8 cellular contexts compared by ENCODE assay signal in the genomic region with DNA sequence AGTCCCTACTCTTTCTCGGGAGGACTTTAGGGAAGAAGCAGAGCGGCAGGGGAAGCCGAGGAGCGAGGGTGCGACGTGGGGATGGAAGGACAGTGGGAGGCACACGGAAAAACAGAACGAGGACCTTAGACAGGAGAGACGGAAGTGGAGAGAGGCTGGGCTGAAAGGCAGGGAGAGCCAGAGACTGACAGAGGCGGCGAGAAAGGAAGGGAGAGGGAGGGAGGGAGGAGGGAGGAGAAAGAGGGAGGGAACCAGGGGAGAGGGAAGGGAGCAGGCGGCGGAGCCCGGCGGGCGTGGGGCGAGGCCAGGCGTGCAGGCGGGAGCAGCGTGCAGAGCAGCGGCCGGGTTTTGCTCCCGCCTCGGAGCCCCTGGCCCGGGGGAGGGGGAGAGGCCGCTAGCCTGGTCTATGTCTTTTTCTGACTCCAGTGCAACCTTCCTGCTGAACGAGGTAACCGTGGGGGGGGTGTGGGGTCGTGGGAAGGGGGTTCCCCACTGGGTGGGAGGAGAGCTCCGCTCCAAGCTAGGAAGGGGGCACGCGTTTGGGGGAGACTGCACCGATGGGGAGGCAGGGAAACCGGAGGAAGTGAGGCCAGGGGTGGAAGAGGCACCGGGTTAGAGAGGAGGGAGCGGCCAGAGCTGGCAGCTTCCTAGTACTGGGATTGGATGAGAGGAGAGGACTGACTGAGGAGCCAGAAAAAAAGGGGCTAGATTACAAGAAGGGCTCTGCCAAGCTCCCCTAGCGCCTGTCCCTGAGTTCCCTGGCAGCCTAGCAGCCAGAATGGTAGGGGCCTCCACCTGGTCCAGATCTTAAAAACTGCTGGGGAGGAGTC. TPM values are rescaled to one million over a fixed set of nuclear protein-coding genes. Genes with fewer than 3 reads are reported as not detected.
DNase-seq lines count a peak whose midpoint lies in the region; ATAC-seq and TF ChIP-seq lines count a peak whose summit lies in the region.

No MANE protein-coding gene starts in this region.

- H3K79me2 ChIP-seq in hepatocyte, result peaks cover 17% of the 10 kb centered on the region

- peak overlapping the region; percentile 87 for H3K4me3 ChIP-seq in astrocyte of the spinal cord (ENCODE audit: low read depth, low read length)
- peak overlapping the region; percentile 74 for H3K4me3 ChIP-seq in hepatocyte
- H3K4me3 ChIP-seq in psoas muscle, result peak overlapping the region; percentile 87

- H3K4me2 ChIP-seq in hepatocyte, result peak overlapping the region; percentile 100

- no peaks in the 10 kb centered on the region for H4K20me1 ChIP-seq in hepatocyte (ENCODE audit: insufficient read depth, poor library complexity, severe bottlenecking)

- peak; percentile 9 for ATAC-seq in GM21528 (IDR thresholded peaks at IDR 0.05; ENCODE audit: low FRiP score, unreplicated experiment)
- ATAC-seq in psoas muscle, result peak; percentile 61 to 83 (median 77)

- 2% methylated on average over 17 of the region's 37 CpGs for WGBS in hepatocyte (ENCODE audit: low lambda C conversion rate, missing lambda C conversion rate)
- 1 to 2% (median 1%) methylated on average over 35 to 37 of the region's 37 CpGs for WGBS in psoas muscle, 3 donors

- H3K9me2 ChIP-seq in hepatocyte (replicated peaks; ENCODE audit: insufficient read depth), result no peaks in the 10 kb centered on the region

- DNase-seq in DMS153 treated with DMSO at 0.1 percent for 48 hours (lab: John Stamatoyannopoulos, UW; ENCODE audit: unreplicated experiment) (peak; percentile 83), LHCN-M2 (ENCODE audit: low read depth) (peak; percentile 75), RPMI8226 (peak; percentile 74), astrocyte of the spinal cord (ENCODE audit: low read depth, low spot score) (peak; percentile 83), hepatocyte (ENCODE audit: low spot score) (peak; percentile 92), psoas muscle (peak; percentile 72 to 82), activated gamma-delta T cell (lab: John Stamatoyannopoulos, UW) (no peak)

- no peak for TF ChIP-seq CTCF in astrocyte of the spinal cord (IDR thresholded peaks at IDR 0.05; ENCODE audit: low read depth, low read length)
- TF ChIP-seq CTCF in hepatocyte (IDR thresholded peaks at IDR 0.05; ENCODE audit: poor library complexity), result no peak
- TF ChIP-seq CTCF in psoas muscle (IDR thresholded peaks at IDR 0.05), result no peak

- H3K4me1 ChIP-seq in hepatocyte (ENCODE audit: insufficient read depth) (peaks cover 56% of the 10 kb centered on the region), psoas muscle (peaks cover 7% of the 10 kb centered on the region)

- H3K27me3 ChIP-seq in hepatocyte (no peaks in the 10 kb centered on the region), psoas muscle (ENCODE audit: insufficient read depth in 3 of 3, low read length in 2 of 3) (peaks cover 0 to 17% (median 2%) of the 10 kb centered on the region in 3 donors)

- H3K9me3 ChIP-seq in hepatocyte (ENCODE audit: low read depth) (no peaks in the 10 kb centered on the region), psoas muscle (no peaks in the 10 kb centered on the region)

- in situ Hi-C loops in astrocyte of the spinal cord (cut with HindIII; ENCODE audit: low sequenced_read_pairs), result no loop called here

- intact Hi-C loops in psoas muscle (cut with DNase I), result no loop called here

- H2AFZ ChIP-seq in hepatocyte, result peak overlapping the region; percentile 90

- H3K27ac ChIP-seq in hepatocyte, result peak overlapping the region; percentile 93
- H3K27ac ChIP-seq in psoas muscle, result peak overlapping the region; percentile 78

- H3K36me3 ChIP-seq in hepatocyte (replicated peaks; ENCODE audit: insufficient read depth, low read depth) (no peaks in the 10 kb centered on the region), psoas muscle (ENCODE audit: insufficient read depth in 1 of 2, low read depth in 1 of 2) (no peaks in the 10 kb centered on the region)

RNA-seq across cellular contexts. Expression of gene CACNB3, which starts 2.8 kb away (rescaled TPM):
- total RNA-seq in LHCN-M2 (2014; rRNA removed), result 29.4 and 30.0 TPM in 2 replicates
- 44.9 TPM for polyA plus RNA-seq in LHCN-M2 (2012)
- 14.2 and 23.2 TPM in 2 replicates for total RNA-seq in hepatocyte
- 24.1 and 28.6 TPM in 2 replicates for polyA plus RNA-seq in hepatocyte
- total RNA-seq in psoas muscle, result 1 to 10 TPM; 2.0 to 3.5 (median 2.5) TPM
- polyA plus RNA-seq in psoas muscle, result 1 to 10 TPM in 2 of 3 donors, under 1 TPM in 1; 0.92 to 1.7 (median 1.6) TPM

RNA-seq across cellular contexts. Expression of gene ADCY6, which starts 26.6 kb away (rescaled TPM):
- total RNA-seq in LHCN-M2 (2014; rRNA removed), result 24.7 and 25.6 TPM in 2 replicates
- 16.2 TPM for polyA plus RNA-seq in LHCN-M2 (2012)
- 27.9 and 37.7 TPM in 2 replicates for total RNA-seq in hepatocyte
- polyA plus RNA-seq in hepatocyte, result 19.0 and 22.7 TPM in 2 replicates
- 10 to 100 TPM; 13.1 to 18.9 (median 13.4) TPM for total RNA-seq in psoas muscle
- polyA plus RNA-seq in psoas muscle, result 1 to 10 TPM; 5.3 to 9.2 (median 7.6) TPM

RNA-seq across cellular contexts. Expression of gene DDX23, which starts 36.5 kb away (rescaled TPM):
- total RNA-seq in LHCN-M2 (2014; rRNA removed), result 91.0 and 98.6 TPM in 2 replicates
- 60.3 TPM for polyA plus RNA-seq in LHCN-M2 (2012)
- total RNA-seq in hepatocyte, result 73.1 and 74.8 TPM in 2 replicates
- 41.7 and 46.5 TPM in 2 replicates for polyA plus RNA-seq in hepatocyte
- total RNA-seq in psoas muscle, result 10 to 100 TPM; 38.5 to 71.6 (median 58.5) TPM
- 10 to 100 TPM; 39.4 to 92.8 (median 64.5) TPM for polyA plus RNA-seq in psoas muscle

RNA-seq across cellular contexts. Expression of gene RND1, which starts 50.2 kb away (rescaled TPM):
- total RNA-seq in LHCN-M2 (2014; rRNA removed) (not detected in 2 replicates), hepatocyte (25.8 and 39.1 TPM in 2 replicates), psoas muscle (under 1 TPM in 3 of 4 donors, not detected in 1; 0.15 to 0.64 (median 0.19) TPM)
- 0.10 TPM for polyA plus RNA-seq in LHCN-M2 (2012)
- polyA plus RNA-seq in hepatocyte (78.5 and 99.1 TPM in 2 replicates), psoas muscle (1 to 10 TPM in 1 of 3 donors, under 1 TPM in 1, not detected in 1; 0.18 to 1.2 TPM)
